In the genomic region with DNA sequence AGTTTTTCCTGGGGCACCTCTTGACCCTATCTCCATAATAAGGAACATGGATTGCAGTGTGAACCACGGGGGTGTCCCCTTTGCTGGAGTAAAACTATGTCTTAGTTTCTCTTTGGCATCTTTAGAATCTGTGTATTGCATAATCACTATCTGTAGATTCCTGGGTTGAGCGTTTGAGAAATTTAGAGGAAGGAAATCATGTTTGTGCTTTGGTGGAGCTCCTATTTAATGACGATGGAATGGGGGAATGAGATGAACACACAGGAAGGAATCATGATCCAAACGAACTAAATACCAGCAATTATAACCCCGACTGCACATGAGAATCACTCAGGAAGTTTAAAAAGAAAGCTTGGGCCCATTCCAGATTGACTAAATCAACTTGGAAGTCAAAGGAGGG, we compare ENCODE assay signal across 10 cellular contexts. TPM values are rescaled to one million over a fixed set of nuclear protein-coding genes. Genes with fewer than 3 reads are reported as not detected.
DNase-seq lines count a peak whose midpoint lies in the region; ATAC-seq and TF ChIP-seq lines count a peak whose summit lies in the region.
"Had no signal": no experiment of that assay in that cellular context is flagged by ENCODE, and none has a peak within 500 bp of the region (broad histone marks: within the 10 kb centered on the region; RNA-seq: fewer than 3 reads in every experiment).

No MANE protein-coding gene starts in this region.

- peaks cover 69% of the 10 kb centered on the region for H3K4me1 Mint-ChIP-seq in activated naive CD4-positive, alpha-beta T cell treated with anti-CD3 and anti-CD28 coated beads for 36 hours (ENCODE audit: low read depth)
- H3K4me1 Mint-ChIP-seq in activated B cell treated with CpG ODN at 0.5 μM for 24 hours (peaks cover 68% of the 10 kb centered on the region), type B pancreatic cell (ENCODE audit: unreplicated experiment) (peaks cover 40% of the 10 kb centered on the region)

- CTCF ChIA-PET in activated naive CD4-positive, alpha-beta T cell treated with anti-CD3 and anti-CD28 coated beads for 36 hours (lab: Charles Lee) = interaction anchor here (0.6 to 6.6 kb wide), 5 partner anchors 24 to 242 kb away, joined by 3 to 39 read pairs (median 8); a partner anchor contains a TSS
- CTCF ChIA-PET in activated B cell treated with CpG ODN at 0.5 μM for 24 hours (lab: Charles Lee) = interaction anchor here (0.7 to 5.5 kb wide), 2 partner anchors 23 to 83 kb away, joined by 3 to 37 read pairs; a partner anchor contains a TSS

- peaks cover 58% of the 10 kb centered on the region for H3K36me3 Mint-ChIP-seq in activated naive CD4-positive, alpha-beta T cell treated with anti-CD3 and anti-CD28 coated beads for 36 hours (ENCODE audit: low read depth)
- H3K36me3 Mint-ChIP-seq in activated B cell treated with CpG ODN at 0.5 μM for 24 hours (ENCODE audit: low read depth) (peaks cover 61% of the 10 kb centered on the region), type B pancreatic cell (peaks cover 16% of the 10 kb centered on the region)

- no peak overlapping the region for H3K4me3 Mint-ChIP-seq in activated naive CD4-positive, alpha-beta T cell treated with anti-CD3 and anti-CD28 coated beads for 36 hours
- H3K4me3 Mint-ChIP-seq in activated B cell treated with CpG ODN at 0.5 μM for 24 hours = peak overlapping the region; percentile 44
- H3K4me3 Mint-ChIP-seq in type B pancreatic cell = peak overlapping the region; percentile 61

- intact Hi-C loops in activated naive CD4-positive, alpha-beta T cell treated with anti-CD3 and anti-CD28 coated beads for 36 hours (cut with micrococcal nuclease) = loop anchor here (5.0 kb wide), 1 partner anchor 429 kb away; a partner anchor contains a TSS
- intact Hi-C loops in activated B cell treated with CpG ODN at 0.5 μM for 24 hours (cut with micrococcal nuclease) = no loop called here

- POLR2A ChIA-PET in activated B cell treated with CpG ODN at 0.5 μM for 24 hours (lab: Charles Lee) = interaction anchor here (0.6 to 8.5 kb wide), 5 partner anchors 25 to 138 kb away, joined by 3 to 114 read pairs (median 5); a partner anchor contains a TSS

- no peak for DNase-seq in activated naive CD4-positive, alpha-beta T cell treated with anti-CD3 and anti-CD28 coated beads for 36 hours
- no peak for DNase-seq in activated naive CD4-positive, alpha-beta T cell treated with Interleukin-2 at 50 U/mL for 16 hours
- DNase-seq in activated B cell treated with CpG ODN at 0.5 μM for 24 hours (no peak), hepatic stellate cell (ENCODE audit: low spot score) (peak; percentile 69), type B pancreatic cell (ENCODE audit: extremely low spot score, unreplicated experiment) (no peak), mucosa of gallbladder (ENCODE audit: low spot score) (no peak), NCI-H69 (lab: John Stamatoyannopoulos, UW) (no peak)
- DNase-seq in activated CD8-positive, alpha-beta memory T cell treated with anti-CD3 and anti-CD28 coated beads for 24 hours = no peak
- DNase-seq: KG1; stimulated activated CD8-positive, alpha-beta memory T cell treated with anti-CD3 and anti-CD28 coated beads, Interleukin-4, amount 100 ng/mL, for 48 hours had no signal

- H3K27me3 Mint-ChIP-seq in activated naive CD4-positive, alpha-beta T cell treated with anti-CD3 and anti-CD28 coated beads for 36 hours (ENCODE audit: low read depth) = no peaks in the 10 kb centered on the region
- H3K27me3 Mint-ChIP-seq in activated B cell treated with CpG ODN at 0.5 μM for 24 hours = no peaks in the 10 kb centered on the region
- H3K27me3 Mint-ChIP-seq in type B pancreatic cell = no peaks in the 10 kb centered on the region

- H3K9me3 Mint-ChIP-seq in activated naive CD4-positive, alpha-beta T cell treated with anti-CD3 and anti-CD28 coated beads for 36 hours = no peaks in the 10 kb centered on the region
- H3K9me3 Mint-ChIP-seq in activated B cell treated with CpG ODN at 0.5 μM for 24 hours (no peaks in the 10 kb centered on the region), type B pancreatic cell (no peaks in the 10 kb centered on the region)

- no peak for ATAC-seq in activated B cell treated with CpG ODN at 0.5 μM for 24 hours (ENCODE audit: low read depth)

- H3K27ac Mint-ChIP-seq in activated naive CD4-positive, alpha-beta T cell treated with anti-CD3 and anti-CD28 coated beads for 36 hours = peak overlapping the region; percentile 86
- peak overlapping the region; percentile 63 for H3K27ac Mint-ChIP-seq in activated B cell treated with CpG ODN at 0.5 μM for 24 hours
- peak overlapping the region; percentile 78 for H3K27ac Mint-ChIP-seq in type B pancreatic cell

- TF ChIP-seq CTCF in activated B cell treated with CpG ODN at 0.5 μM for 24 hours (IDR thresholded peaks at IDR 0.05) = no peak
- no peak for TF ChIP-seq CTCF in type B pancreatic cell (conservative IDR thresholded peaks at IDR 0.05)

RNA-seq across cellular contexts. Expression of a gene that starts 1.3 kb away (rescaled TPM):
- total RNA-seq in activated naive CD4-positive, alpha-beta T cell treated with anti-CD3 and anti-CD28 coated beads for 36 hours = 10 to 100 TPM; 59.6 to 68.4 TPM
- total RNA-seq in activated B cell treated with CpG ODN at 0.5 μM for 24 hours = 59.1 and 65.3 TPM in 2 replicates
- 44.3 and 58.6 TPM in 2 replicates for total RNA-seq in type B pancreatic cell (ENCODE audit: low replicate concordance)
- 63.4 TPM for total RNA-seq in mucosa of gallbladder

RNA-seq across cellular contexts. Expression of a gene that starts 2.8 kb away (rescaled TPM):
- total RNA-seq in activated naive CD4-positive, alpha-beta T cell treated with anti-CD3 and anti-CD28 coated beads for 36 hours = 100 to 1,000 TPM; 376 to 383 TPM
- 486 and 578 TPM in 2 replicates for total RNA-seq in activated B cell treated with CpG ODN at 0.5 μM for 24 hours
- total RNA-seq in type B pancreatic cell (ENCODE audit: low replicate concordance) = 316 and 336 TPM in 2 replicates
- total RNA-seq in mucosa of gallbladder = 420 TPM

RNA-seq across cellular contexts. Expression of a gene that starts 23.3 kb away (rescaled TPM):
- 10 to 100 TPM; 81.0 to 83.4 TPM for total RNA-seq in activated naive CD4-positive, alpha-beta T cell treated with anti-CD3 and anti-CD28 coated beads for 36 hours
- total RNA-seq in activated B cell treated with CpG ODN at 0.5 μM for 24 hours (57.3 and 72.1 TPM in 2 replicates), type B pancreatic cell (ENCODE audit: low replicate concordance) (54.7 and 75.4 TPM in 2 replicates), mucosa of gallbladder (55.5 TPM)

RNA-seq across cellular contexts. Expression of a gene that starts 30.1 kb away (rescaled TPM):
- 10 to 100 TPM; 53.3 to 54.2 TPM for total RNA-seq in activated naive CD4-positive, alpha-beta T cell treated with anti-CD3 and anti-CD28 coated beads for 36 hours
- total RNA-seq in activated B cell treated with CpG ODN at 0.5 μM for 24 hours (6.2 and 8.2 TPM in 2 replicates), type B pancreatic cell (ENCODE audit: low replicate concordance) (35.1 and 50.0 TPM in 2 replicates), mucosa of gallbladder (1.5 TPM)

RNA-seq across cellular contexts. Expression of a gene that starts 38.0 kb away (rescaled TPM):
- not detected for total RNA-seq in activated naive CD4-positive, alpha-beta T cell treated with anti-CD3 and anti-CD28 coated beads for 36 hours
- total RNA-seq in activated B cell treated with CpG ODN at 0.5 μM for 24 hours (not detected in 2 replicates), type B pancreatic cell (ENCODE audit: low replicate concordance) (0.22 TPM in 1 of 2 replicates, not detected in the other), mucosa of gallbladder (not detected)
